Comparison of ENCODE assay signal across 21 cellular contexts in genomic region chr1:215128514-215128913, GRCh38. TPM values are rescaled to one million over a fixed set of nuclear protein-coding genes. Genes with fewer than 3 reads are reported as not detected.
"Had no signal": no experiment of that assay in that cellular context is flagged by ENCODE, and none has a peak within 500 bp of the region (broad histone marks: within the 10 kb centered on the region; RNA-seq: fewer than 3 reads in every experiment).

No MANE protein-coding gene starts in this region.

- H3K4me1 Mint-ChIP-seq: central memory CD8-positive, alpha-beta T cell; stimulated activated naive CD8-positive, alpha-beta T cell treated with anti-CD3 and anti-CD28 coated beads, Interleukin-15, amount 100 ng/mL, for 72 hours had no signal

- DNase-seq: activated CD4-positive, alpha-beta T cell treated with anti-CD3 and anti-CD28 coated beads, Interleukin-2, amount 50 U/mL, for 4 hours; activated CD4-positive, CD25-positive, alpha-beta regulatory T cell treated with anti-CD3 and anti-CD28 coated beads, Interleukin-2, amount 50 U/mL, for 72 hours; activated naive CD4-positive, alpha-beta T cell treated with anti-CD3 and anti-CD28 coated beads, Interleukin-2, amount 50 U/mL, for 16 hours; activated T-cell treated with anti-CD3 and anti-CD28 coated beads, Interleukin-2, amount 50 U/mL, for 1 hour; adrenal gland; body of pancreas; cortex of kidney; effector memory CD8-positive, alpha-beta T cell; hippocampal formation; lower lobe of right lung; midbrain; retina; stimulated activated CD4-positive, alpha-beta T cell treated with anti-CD3 and anti-CD28 coated beads, Interleukin-4, amount 100 ng/mL, for 4 hours; stimulated activated naive CD8-positive, alpha-beta T cell treated with anti-CD3 and anti-CD28 coated beads, Interleukin-15, amount 100 ng/mL, for 72 hours; testis; upper lobe of right lung had no signal

- H3K9ac ChIP-seq: parathyroid adenoma had no signal

- H3K4me3 ChIP-seq: adrenal gland, body of pancreas, lower lobe of right lung, skin epidermis, testis, upper lobe of right lung had no signal

- H3K9me3 Mint-ChIP-seq: central memory CD8-positive, alpha-beta T cell; stimulated activated naive CD8-positive, alpha-beta T cell treated with anti-CD3 and anti-CD28 coated beads, Interleukin-15, amount 100 ng/mL, for 72 hours had no signal

- H3K27me3 ChIP-seq: adrenal gland, body of pancreas, testis, upper lobe of right lung had no signal

- H3K4me1 ChIP-seq: body of pancreas, lower lobe of right lung, parathyroid adenoma, testis, upper lobe of right lung had no signal

- H3K27ac Mint-ChIP-seq: effector memory CD8-positive, alpha-beta T cell; stimulated activated naive CD8-positive, alpha-beta T cell treated with anti-CD3 and anti-CD28 coated beads, Interleukin-15, amount 100 ng/mL, for 72 hours had no signal

- H3K27ac ChIP-seq: body of pancreas, epithelial cell of prostate, lower lobe of right lung, parathyroid adenoma, skin epidermis, testis, upper lobe of right lung had no signal

- H3K9me3 ChIP-seq: adrenal gland, body of pancreas, lower lobe of right lung, testis, upper lobe of right lung had no signal

- H3K27me3 Mint-ChIP-seq: central memory CD8-positive, alpha-beta T cell; effector memory CD8-positive, alpha-beta T cell; stimulated activated naive CD8-positive, alpha-beta T cell treated with anti-CD3 and anti-CD28 coated beads, Interleukin-15, amount 100 ng/mL, for 72 hours had no signal

- H3K4me3 Mint-ChIP-seq: central memory CD8-positive, alpha-beta T cell; effector memory CD8-positive, alpha-beta T cell; stimulated activated naive CD8-positive, alpha-beta T cell treated with anti-CD3 and anti-CD28 coated beads, Interleukin-15, amount 100 ng/mL, for 72 hours had no signal

- H3K36me3 ChIP-seq: adrenal gland, lower lobe of right lung, upper lobe of right lung had no signal

RNA-seq across cellular contexts. Expression of gene KCNK2, which starts 46.0 kb away (rescaled TPM):
- total RNA-seq: kidney epithelial cell, lower lobe of right lung had no signal
